17 cellular contexts compared by ENCODE assay signal in the genomic region with DNA sequence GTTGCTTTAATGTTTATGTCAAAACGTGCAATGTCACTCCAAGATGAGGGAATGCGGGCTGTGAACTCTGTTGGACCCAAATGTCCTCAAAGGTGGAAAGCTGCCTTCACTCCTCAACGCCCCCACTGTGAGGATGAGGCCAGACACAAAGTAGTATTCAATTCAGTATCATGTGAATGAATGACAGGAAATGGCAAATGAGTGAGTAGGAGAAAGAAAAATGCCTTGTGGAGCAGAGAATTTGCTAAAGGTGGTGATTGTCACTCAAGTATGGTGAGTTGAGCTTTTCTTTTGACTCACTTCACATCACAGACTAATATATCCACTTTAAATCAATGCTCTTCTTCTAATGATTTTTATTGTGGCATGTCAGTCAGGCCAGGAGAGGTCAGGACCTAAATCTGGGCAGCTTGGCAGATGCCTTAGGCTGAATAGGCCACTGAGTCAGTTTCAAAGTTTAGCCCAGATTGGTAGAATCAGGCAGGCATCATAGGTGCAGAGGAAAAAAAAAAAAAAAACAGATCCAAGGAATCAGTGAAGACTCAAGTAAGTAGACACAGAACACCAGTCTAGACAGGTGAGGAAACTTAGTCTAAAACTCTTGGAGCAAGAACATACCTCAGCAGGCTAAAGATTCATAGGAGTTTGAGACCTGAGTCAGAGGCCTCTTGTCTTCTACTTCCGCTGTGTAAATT. TPM values are rescaled to one million over a fixed set of nuclear protein-coding genes. Genes with fewer than 3 reads are reported as not detected.
DNase-seq lines count a peak whose midpoint lies in the region; ATAC-seq, FAIRE-seq and TF ChIP-seq lines count a peak whose summit lies in the region.
"Had no signal": no experiment of that assay in that cellular context is flagged by ENCODE, and none has a peak within 500 bp of the region (broad histone marks: within the 10 kb centered on the region; RNA-seq: fewer than 3 reads in every experiment).

No MANE protein-coding gene starts in this region.

- POLR2A ChIA-PET in CD8-positive, alpha-beta T cell (lab: Charles Lee): interaction anchor here (1.2 to 1.4 kb wide), 3 partner anchors 13 to 121 kb away, joined by 3 to 4 read pairs (median 3); no protein-coding TSS in a partner anchor
- POLR2A ChIA-PET in activated CD8-positive, alpha-beta T cell treated with anti-CD3 and anti-CD28 coated beads, Interleukin-2, amount 10 ng/mL, durations not matched to agents 7 days and 5 days (lab: Charles Lee): interaction anchor here (0.9 kb wide), 1 partner anchor 56 kb away, joined by 3 read pairs; no protein-coding TSS in a partner anchor

- no peaks in the 10 kb centered on the region for H3K79me1 ChIP-seq in mesendoderm (ENCODE audit: low read length)

- H3K27me3 Mint-ChIP-seq in CD8-positive, alpha-beta T cell (ENCODE audit: low read depth): no peaks in the 10 kb centered on the region
- H3K27me3 Mint-ChIP-seq in activated CD8-positive, alpha-beta T cell treated with anti-CD3 and anti-CD28 coated beads, Interleukin-2, amount 10 ng/mL, durations not matched to agents 7 days and 5 days (ENCODE audit: low read depth): no peaks in the 10 kb centered on the region
- H3K27me3 Mint-ChIP-seq in neural progenitor cell (ENCODE audit: insufficient read depth, low read depth): no peaks in the 10 kb centered on the region
- no peaks in the 10 kb centered on the region for H3K27me3 Mint-ChIP-seq in mesothelial cell of epicardium (ENCODE audit: low read depth)

- intact Hi-C loops in CD8-positive, alpha-beta T cell (cut with DNase I, micrococcal nuclease): loop anchor here (2.0 to 10.0 kb wide), 3 partner anchors 13 to 114 kb away; no protein-coding TSS in a partner anchor

- ATAC-seq in CD8-positive, alpha-beta T cell: no peak
- no peak for ATAC-seq in activated CD8-positive, alpha-beta T cell treated with anti-CD3 and anti-CD28 coated beads, Interleukin-2, amount 10 ng/mL, durations not matched to agents 7 days and 5 days
- ATAC-seq: right lobe of liver had no signal

- H3K36me3 ChIP-seq in CD8-positive, alpha-beta T cell (ENCODE audit: insufficient read depth, low read length): no peaks in the 10 kb centered on the region
- H3K36me3 ChIP-seq in mesendoderm (ENCODE audit: control insufficient read depth, insufficient read depth, low read length) (no peaks in the 10 kb centered on the region), neural progenitor cell (no peaks in the 10 kb centered on the region)
- H3K36me3 ChIP-seq: right lobe of liver had no signal

- no peak overlapping the region for H2BK120ac ChIP-seq in mesendoderm (ENCODE audit: low read depth, low read length)

- no peak overlapping the region for H3K4me2 ChIP-seq in mesendoderm (ENCODE audit: low read length)
- H3K4me2 ChIP-seq in neural progenitor cell: no peak overlapping the region
- H3K4me2 ChIP-seq: KMS-11 had no signal

- H3K4me3 ChIP-seq in CD8-positive, alpha-beta T cell (ENCODE audit: low read depth, low read length): no peak overlapping the region
- H3K4me3 ChIP-seq in mesendoderm (ENCODE audit: low read length) (no peak overlapping the region), neural progenitor cell (no peak overlapping the region)
- H3K4me3 ChIP-seq: dorsolateral prefrontal cortex, right lobe of liver had no signal

- no peak overlapping the region for H3K4me3 Mint-ChIP-seq in CD8-positive, alpha-beta T cell
- H3K4me3 Mint-ChIP-seq in activated CD8-positive, alpha-beta T cell treated with anti-CD3 and anti-CD28 coated beads, Interleukin-2, amount 10 ng/mL, durations not matched to agents 7 days and 5 days: no peak overlapping the region
- H3K4me3 Mint-ChIP-seq in neural progenitor cell (no peak overlapping the region), mesothelial cell of epicardium (no peak overlapping the region)

- WGBS in mesendoderm (ENCODE audit: extremely low coverage, insufficient coverage, low lambda C conversion rate): no CpG with 5 or more reads among the region's 4 CpGs

- no peak for DNase-seq in CD8-positive, alpha-beta T cell
- no peak for DNase-seq in GM12892 (ENCODE audit: insufficient read length)
- no peak for DNase-seq in activated CD8-positive, alpha-beta T cell treated with anti-CD3 and anti-CD28 coated beads, Interleukin-2, amount 10 ng/mL, durations not matched to agents 7 days and 5 days
- peak; percentile 25 for DNase-seq in mesendoderm
- no peak for DNase-seq in neural progenitor cell (ENCODE audit: low spot score)
- DNase-seq in NCI-H524 treated with DMSO at 0.1 percent for 48 hours (lab: John Stamatoyannopoulos, UW): no peak
- no peak for DNase-seq in mesothelial cell of epicardium (ENCODE audit: low spot score in 2 of 2, unreplicated experiment in 2 of 2)
- DNase-seq: activated CD8-positive, alpha-beta memory T cell treated with anti-CD3 and anti-CD28 coated beads, Interleukin-2, amount 50 U/mL, for 4 hours; dorsolateral prefrontal cortex; GF-D8; GOT3; NCI-H146; NCI-H526; right lobe of liver; stimulated activated CD4-positive, alpha-beta T cell treated with anti-CD3 and anti-CD28 coated beads, Interleukin-2, amount 100 ng/mL, for 48 hours had no signal

- no peaks in the 10 kb centered on the region for H3F3A ChIP-seq in neural progenitor cell (ENCODE audit: low read depth)

- CTCF ChIA-PET in CD8-positive, alpha-beta T cell (lab: Charles Lee): interaction anchor here (0.8 to 1.8 kb wide), 4 partner anchors 11 to 313 kb away, joined by 3 to 6 read pairs (median 3); a partner anchor contains a TSS
- CTCF ChIA-PET in activated CD8-positive, alpha-beta T cell treated with anti-CD3 and anti-CD28 coated beads, Interleukin-2, amount 10 ng/mL, durations not matched to agents 7 days and 5 days (lab: Charles Lee): interaction anchor here (0.8 to 3.9 kb wide), 7 partner anchors 14 to 348 kb away, joined by 3 to 21 read pairs (median 5); a partner anchor contains a TSS

- no peak overlapping the region for H2BK5ac ChIP-seq in mesendoderm (ENCODE audit: low read length)

- peak; percentile 57 for FAIRE-seq in GM12892 (lab: Jason Lieb, UNC)

- no peak overlapping the region for H2AFZ ChIP-seq in neural progenitor cell (replicated peaks)

- H4K8ac ChIP-seq in mesendoderm (ENCODE audit: low read depth, low read length): no peak overlapping the region

- H3K9me3 Mint-ChIP-seq in CD8-positive, alpha-beta T cell: peaks cover 16% of the 10 kb centered on the region
- peaks cover 27% of the 10 kb centered on the region for H3K9me3 Mint-ChIP-seq in activated CD8-positive, alpha-beta T cell treated with anti-CD3 and anti-CD28 coated beads, Interleukin-2, amount 10 ng/mL, durations not matched to agents 7 days and 5 days (ENCODE audit: insufficient read depth)
- H3K9me3 Mint-ChIP-seq in neural progenitor cell (peaks cover 25% of the 10 kb centered on the region), mesothelial cell of epicardium (peaks cover 19% of the 10 kb centered on the region)

- H2AK5ac ChIP-seq in mesendoderm (ENCODE audit: low read length): no peak overlapping the region

- H3K18ac ChIP-seq in mesendoderm (ENCODE audit: low read length): no peak overlapping the region

- TF ChIP-seq POLR2A in GM12892 (IDR thresholded peaks at IDR 0.05; ENCODE audit: low read depth, low read length): no peak

- H3K27ac ChIP-seq in CD8-positive, alpha-beta T cell (ENCODE audit: low read depth, low read length): no peak overlapping the region
- H3K27ac ChIP-seq in mesendoderm (ENCODE audit: low read depth, low read length) (no peak overlapping the region), neural progenitor cell (no peak overlapping the region)
- H3K27ac ChIP-seq: dorsolateral prefrontal cortex, KMS-11, right lobe of liver, RWPE1 had no signal

- no peaks in the 10 kb centered on the region for H4K20me1 ChIP-seq in neural progenitor cell (ENCODE audit: low read depth)

- H3K36me3 Mint-ChIP-seq in CD8-positive, alpha-beta T cell: peaks cover 46% of the 10 kb centered on the region
- peaks cover 73% of the 10 kb centered on the region for H3K36me3 Mint-ChIP-seq in activated CD8-positive, alpha-beta T cell treated with anti-CD3 and anti-CD28 coated beads, Interleukin-2, amount 10 ng/mL, durations not matched to agents 7 days and 5 days (ENCODE audit: low read depth)
- H3K36me3 Mint-ChIP-seq in neural progenitor cell: no peaks in the 10 kb centered on the region
- peaks cover 10% of the 10 kb centered on the region for H3K36me3 Mint-ChIP-seq in mesothelial cell of epicardium

- no peaks in the 10 kb centered on the region for H3K27me3 ChIP-seq in CD8-positive, alpha-beta T cell (ENCODE audit: insufficient read depth, low read length)
- H3K27me3 ChIP-seq in mesendoderm (ENCODE audit: insufficient read depth, low read length, poor library complexity) (no peaks in the 10 kb centered on the region), neural progenitor cell (no peaks in the 10 kb centered on the region)
- H3K27me3 ChIP-seq: dorsolateral prefrontal cortex, right lobe of liver had no signal

- peaks cover 29% of the 10 kb centered on the region for H3K4me1 ChIP-seq in CD8-positive, alpha-beta T cell (ENCODE audit: insufficient read depth, low read length)
- H3K4me1 ChIP-seq in mesendoderm (ENCODE audit: control insufficient read depth, low read depth, low read length): no peaks in the 10 kb centered on the region
- no peaks in the 10 kb centered on the region for H3K4me1 ChIP-seq in neural progenitor cell
- H3K4me1 ChIP-seq: right lobe of liver had no signal

- peaks cover 2% of the 10 kb centered on the region for H3K9me3 ChIP-seq in CD8-positive, alpha-beta T cell (ENCODE audit: low read length)
- H3K9me3 ChIP-seq in neural progenitor cell (ENCODE audit: low read depth): no peaks in the 10 kb centered on the region
- H3K9me3 ChIP-seq: right lobe of liver had no signal

- H3K23ac ChIP-seq in mesendoderm (ENCODE audit: low read length): no peak overlapping the region

- H3K4me1 Mint-ChIP-seq in CD8-positive, alpha-beta T cell (ENCODE audit: low read depth): peaks cover 53% of the 10 kb centered on the region
- peaks cover 58% of the 10 kb centered on the region for H3K4me1 Mint-ChIP-seq in activated CD8-positive, alpha-beta T cell treated with anti-CD3 and anti-CD28 coated beads, Interleukin-2, amount 10 ng/mL, durations not matched to agents 7 days and 5 days (ENCODE audit: low read depth)
- H3K4me1 Mint-ChIP-seq in neural progenitor cell (peaks cover 5% of the 10 kb centered on the region), mesothelial cell of epicardium (peaks cover 7% of the 10 kb centered on the region)

- H3K9ac ChIP-seq in mesendoderm (ENCODE audit: low read length): no peak overlapping the region
- H3K9ac ChIP-seq in neural progenitor cell: no peak overlapping the region
- H3K9ac ChIP-seq: KMS-11 had no signal

- H3K79me2 ChIP-seq in mesendoderm (ENCODE audit: control insufficient read depth, insufficient read depth, low read length): no peaks in the 10 kb centered on the region
- no peaks in the 10 kb centered on the region for H3K79me2 ChIP-seq in neural progenitor cell (ENCODE audit: low read depth)

- H4K5ac ChIP-seq in mesendoderm (ENCODE audit: low read length): no peak overlapping the region

- H3K4ac ChIP-seq in mesendoderm (ENCODE audit: low read depth, low read length): no peak overlapping the region

- no peak overlapping the region for H3K56ac ChIP-seq in mesendoderm (ENCODE audit: low read length)

- H3K27ac Mint-ChIP-seq in CD8-positive, alpha-beta T cell: peak overlapping the region; percentile 89
- H3K27ac Mint-ChIP-seq in activated CD8-positive, alpha-beta T cell treated with anti-CD3 and anti-CD28 coated beads, Interleukin-2, amount 10 ng/mL, durations not matched to agents 7 days and 5 days: peak overlapping the region; percentile 93
- H3K27ac Mint-ChIP-seq in neural progenitor cell: no peak overlapping the region
- H3K27ac Mint-ChIP-seq in mesothelial cell of epicardium: no peak overlapping the region

- TF ChIP-seq CTCF in CD8-positive, alpha-beta T cell (IDR thresholded peaks at IDR 0.05): no peak
- TF ChIP-seq CTCF in neural progenitor cell (IDR thresholded peaks at IDR 0.05) (no peak), mesothelial cell of epicardium (IDR thresholded peaks at IDR 0.05; ENCODE audit: unreplicated experiment) (no peak)

- H2BK15ac ChIP-seq in mesendoderm (replicated peaks; ENCODE audit: low read depth): no peak overlapping the region

RNA-seq across cellular contexts. Expression of a gene that starts 8.3 kb away (rescaled TPM):
- 10 to 100 TPM; 52.6 to 52.8 TPM for total RNA-seq in CD8-positive, alpha-beta T cell
- polyA plus RNA-seq in GM12892 (2012; ENCODE audit: missing spikeins): 0.87 TPM
- 10 to 100 TPM; 14.5 to 16.2 TPM for total RNA-seq in activated CD8-positive, alpha-beta T cell treated with anti-CD3 and anti-CD28 coated beads, Interleukin-2, amount 10 ng/mL, durations not matched to agents 7 days and 5 days
- 0.37 TPM for polyA plus RNA-seq in mesendoderm (2013, experiment 1 of 2)
- 0.38 TPM for polyA plus RNA-seq in mesendoderm (2013, experiment 2 of 2)
- total RNA-seq in neural progenitor cell (ENCODE audit: low replicate concordance) (6.4 and 7.1 TPM in 2 replicates), mesothelial cell of epicardium (3.9 to 4.7 TPM (median 4.0 TPM) in 3 replicates)

Comparison
In these comparisons a context has a peak if more than half of its experiments do, and no peak if none do; other contexts are left out.
1. H3K27ac Mint-ChIP-seq: peak in CD8-positive, alpha-beta T cell (single experiment) and activated CD8-positive, alpha-beta T cell treated with anti-CD3 and anti-CD28 coated beads, Interleukin-2, amount 10 ng/mL, durations not matched to agents 7 days and 5 days (single experiment); none in neural progenitor cell (single experiment) and mesothelial cell of epicardium (single experiment).